8 cellular contexts compared by ENCODE assay signal in genomic region chr17:7572588-7573323, GRCh38. TPM values are rescaled to one million over a fixed set of nuclear protein-coding genes. Genes with fewer than 3 reads are reported as not detected.
DNase-seq lines count a peak whose midpoint lies in the region; ATAC-seq and TF ChIP-seq lines count a peak whose summit lies in the region.

No MANE protein-coding gene starts in this region.

- peak overlapping the region; percentile 100 for H3K27ac Mint-ChIP-seq in T-helper 1 cell treated with Interleukin-12 subunit alpha and Interleukin-12 subunit beta and Interleukin-4 antibody, amounts not matched to agents 30 μg/mL and 1 μg/mL, for 36 hours

- H3K36me3 Mint-ChIP-seq in T-helper 1 cell treated with Interleukin-12 subunit alpha and Interleukin-12 subunit beta and Interleukin-4 antibody, amounts not matched to agents 30 μg/mL and 1 μg/mL, for 36 hours (ENCODE audit: low read depth) = peaks cover 64% of the 10 kb centered on the region

- 0% methylated on average over 72 to 73 of the region's 73 CpGs for WGBS in heart right ventricle, 2 donors

- H3K4me3 Mint-ChIP-seq in T-helper 1 cell treated with Interleukin-12 subunit alpha and Interleukin-12 subunit beta and Interleukin-4 antibody, amounts not matched to agents 30 μg/mL and 1 μg/mL, for 36 hours = peak overlapping the region; percentile 95

- no peaks in the 10 kb centered on the region for H3K9me3 ChIP-seq in heart right ventricle
- H3K9me3 ChIP-seq in uterus = no peaks in the 10 kb centered on the region

- H3K4me1 ChIP-seq in heart right ventricle (peaks cover 14 to 53% (median 33%) of the 10 kb centered on the region in 9 donors), uterus (peaks cover 0 to 6% of the 10 kb centered on the region in 2 donors)

- H3K36me3 ChIP-seq in heart right ventricle (peaks cover 9 to 75% (median 52%) of the 10 kb centered on the region in 9 donors), uterus (no peaks in the 10 kb centered on the region)

- no peaks in the 10 kb centered on the region for H3K27me3 ChIP-seq in heart right ventricle
- H3K27me3 ChIP-seq in uterus = no peaks in the 10 kb centered on the region

- TF ChIP-seq POLR2A in uterus (IDR thresholded peaks at IDR 0.05) = peak; percentile 95 to 98

- peaks cover 44% of the 10 kb centered on the region for H3K4me1 Mint-ChIP-seq in T-helper 1 cell treated with Interleukin-12 subunit alpha and Interleukin-12 subunit beta and Interleukin-4 antibody, amounts not matched to agents 30 μg/mL and 1 μg/mL, for 36 hours (ENCODE audit: low read depth)

- TF ChIP-seq CTCF in GM10248 (IDR thresholded peaks at IDR 0.05; ENCODE audit: control extremely low read depth, extremely low read depth, low read depth, missing control alignments) (no peak), heart right ventricle (IDR thresholded peaks at IDR 0.05) (peak in 1 of 9 donors; percentile 6), uterus (IDR thresholded peaks at IDR 0.05) (peak in 2 of 4 experiments; percentile 5 to 29)

- H3K27ac ChIP-seq in heart right ventricle = peak overlapping the region; percentile 95 to 100 (median 99)
- H3K27ac ChIP-seq in uterus = peak overlapping the region; percentile 98 to 99

- ATAC-seq in HG02759 (IDR thresholded peaks at IDR 0.05; ENCODE audit: unreplicated experiment) (peak; percentile 89), heart right ventricle (peak; percentile 93 to 97 (median 94))

- DNase-seq in GM10248 (ENCODE audit: extremely low spot score) (peak; percentile 99), NCI-H146 (lab: John Stamatoyannopoulos, UW) (peak; percentile 99), amniotic epithelial cell (ENCODE audit: low read depth) (peak; percentile 99), heart right ventricle (peak in 1 of 2 donors; percentile 100), posterior cingulate gyrus (peak in 9 of 10 donors; percentile 99 to 100 (median 100)), uterus (peak; percentile 99 to 100)

- H3K27me3 Mint-ChIP-seq in T-helper 1 cell treated with Interleukin-12 subunit alpha and Interleukin-12 subunit beta and Interleukin-4 antibody, amounts not matched to agents 30 μg/mL and 1 μg/mL, for 36 hours (ENCODE audit: low read depth) = no peaks in the 10 kb centered on the region

- H3K9me3 Mint-ChIP-seq in T-helper 1 cell treated with Interleukin-12 subunit alpha and Interleukin-12 subunit beta and Interleukin-4 antibody, amounts not matched to agents 30 μg/mL and 1 μg/mL, for 36 hours = no peaks in the 10 kb centered on the region

- intact Hi-C loops in heart right ventricle (cut with DNase I) = loop anchor here in 2 of 10 donors (2.0 to 10.0 kb wide), 3 partner anchors 114 to 318 kb away; partner anchors contain the start of genes CTDNEP1 (in 1 of the 2), EIF5A (in 1 of the 2), ELP5 (in 1 of the 2) and TP53 (in 1 of the 2)
- intact Hi-C loops in posterior cingulate gyrus (cut with DNase I) = loop anchor here (1.0 to 5.0 kb wide), 2 partner anchors 11 to 115 kb away; partner anchors contain the start of genes MPDU1, TP53 and WRAP53
- intact Hi-C loops in uterus (cut with DNase I; ENCODE audit: low total_unique reads) = no loop called here

- POLR2A ChIA-PET in GM10248 (lab: Yijun Ruan, JAX) = interaction anchor here (0.6 to 4.3 kb wide), 11 partner anchors 8 to 330 kb away, joined by 3 to 32 read pairs (median 4); partner anchors contain the start of genes GABARAP, MPDU1, TMEM256 and TP53

- H3K4me3 ChIP-seq in heart right ventricle = peak overlapping the region; percentile 87 to 100 (median 98)
- peak overlapping the region; percentile 94 to 100 for H3K4me3 ChIP-seq in uterus

- CTCF ChIA-PET in GM10248 (lab: Yijun Ruan, JAX) = interaction anchor here (0.6 to 3.5 kb wide), 2 partner anchors 12 kb away, joined by 3 to 23 read pairs; partner anchors contain the start of gene SENP3

RNA-seq across cellular contexts. Expression of gene CD68, which starts 6.7 kb away (rescaled TPM):
- 100 to 1,000 TPM in 1 of 10 donors, 10 to 100 TPM in 4, 1 to 10 TPM in 5; 4.7 to 128 (median 13.0) TPM for total RNA-seq in heart right ventricle
- polyA plus RNA-seq in heart right ventricle = 10 to 100 TPM; 15.7 to 40.0 TPM
- total RNA-seq in uterus = 10 to 100 TPM in 1 of 4 donors, 1 to 10 TPM in 3; 4.4 to 15.9 (median 7.5) TPM

RNA-seq across cellular contexts. Expression of gene MPDU1, which starts 10.9 kb away (rescaled TPM):
- 10 to 100 TPM; 20.1 to 39.8 (median 23.5) TPM for total RNA-seq in heart right ventricle
- polyA plus RNA-seq in heart right ventricle = 10 to 100 TPM; 42.8 to 64.9 TPM
- total RNA-seq in uterus = 10 to 100 TPM in 3 of 4 donors, 1 to 10 TPM in 1; 2.6 to 63.6 (median 35.0) TPM

RNA-seq across cellular contexts. Expression of gene SENP3, which starts 11.0 kb away (rescaled TPM):
- 10 to 100 TPM; 22.4 to 34.3 (median 27.1) TPM for total RNA-seq in heart right ventricle
- polyA plus RNA-seq in heart right ventricle = 10 to 100 TPM; 33.1 to 46.6 TPM
- total RNA-seq in uterus = 100 to 1,000 TPM in 1 of 4 donors, 10 to 100 TPM in 3; 45.9 to 106 (median 59.5) TPM

RNA-seq across cellular contexts. Expression of gene TNFSF13, which starts 14.2 kb away (rescaled TPM):
- total RNA-seq in heart right ventricle = 10 to 100 TPM in 2 of 10 donors, 1 to 10 TPM in 8; 4.1 to 25.0 (median 6.9) TPM
- 1 to 10 TPM; 7.5 to 8.0 TPM for polyA plus RNA-seq in heart right ventricle
- total RNA-seq in uterus = 10 to 100 TPM in 3 of 4 donors, 1 to 10 TPM in 1; 6.8 to 56.9 (median 25.8) TPM

RNA-seq across cellular contexts. Expression of gene SOX15, which starts 17.1 kb away (rescaled TPM):
- total RNA-seq in heart right ventricle (1 to 10 TPM in 6 of 10 donors, under 1 TPM in 4; 0.23 to 1.7 (median 1.2) TPM), uterus (1 to 10 TPM in 3 of 4 donors, not detected in 1; 1.0 to 7.3 (median 1.1) TPM)
- polyA plus RNA-seq in heart right ventricle = 1 to 10 TPM in 1 of 2 donors, under 1 TPM in 1; 0.78 to 2.6 TPM
